19 cellular contexts compared by ENCODE assay signal in genomic region chr4:88738714-88739366, GRCh38.
A peak's percentile ranks its signal among the peaks of the same experiment; 100 is the strongest.
DNase-seq lines count a peak whose midpoint lies in the region; ATAC-seq lines count a peak whose summit lies in the region.
"Had no signal": no experiment of that assay in that cellular context is flagged by ENCODE, and none has a peak within 500 bp of the region (broad histone marks: within the 10 kb centered on the region; RNA-seq: fewer than 3 reads in every experiment).

No MANE protein-coding gene starts in this region.

- H3K27me3 ChIP-seq in stomach smooth muscle (ENCODE audit: control insufficient read depth in 1 of 2, insufficient read depth in 2 of 2, low read length in 2 of 2): no peaks in the 10 kb centered on the region
- H3K27me3 ChIP-seq: adrenal gland, neural progenitor cell, right atrium auricular region, transverse colon had no signal

- H3K4me3 ChIP-seq in stomach smooth muscle (ENCODE audit: low read length in 2 of 2): no peak overlapping the region
- H3K4me3 ChIP-seq: adrenal gland, neural progenitor cell, PC-9, right atrium auricular region, transverse colon had no signal

- peak; percentile 15 to 69 (median 16) for DNase-seq in NCI-H1417 (lab: John Stamatoyannopoulos, UW)
- DNase-seq in NCI-H1417 treated with DMSO at 0.1 percent for 48 hours (lab: John Stamatoyannopoulos, UW): no peak
- peak; percentile 63 for DNase-seq in NCI-H345 treated with DMSO at 0.1 percent for 48 hours (lab: John Stamatoyannopoulos, UW; ENCODE audit: unreplicated experiment)
- peak; percentile 75 for DNase-seq in iPS DF 19.7 (ENCODE audit: low read depth, low spot score)
- DNase-seq in dedifferentiated amniotic fluid mesenchymal stem cell (ENCODE audit: extremely low spot score): no peak
- DNase-seq in NOMO-1 treated with dmso at 0.1 percent for 144 hours (lab: John Stamatoyannopoulos, UW; ENCODE audit: unreplicated experiment): no peak
- DNase-seq: activated CD8-positive, alpha-beta memory T cell treated with anti-CD3 and anti-CD28 coated beads for 24 hours; adrenal gland; CD4-positive, CD25-positive, alpha-beta regulatory T cell; cerebellar nuclear complex; foreskin melanocyte; NCI-H446 treated with DMSO at 0.1 percent for 48 hours; PC-9; stimulated activated CD4-positive, alpha-beta T cell treated with anti-CD3 and anti-CD28 coated beads, Interleukin-2, amount 100 ng/mL, for 48 hours; transverse colon had no signal

- peaks cover 16% of the 10 kb centered on the region for H3K4me1 ChIP-seq in stomach smooth muscle (ENCODE audit: control insufficient read depth, insufficient read depth, low read length)

- H3K9me3 ChIP-seq in stomach smooth muscle (ENCODE audit: control insufficient read depth in 2 of 2, low read length in 2 of 2): no peaks in the 10 kb centered on the region
- H3K9me3 ChIP-seq: adrenal gland, right atrium auricular region, transverse colon had no signal

- H3K27ac ChIP-seq in stomach smooth muscle (ENCODE audit: low read length): peak overlapping the region; percentile 53
- H3K27ac ChIP-seq: PC-9, right atrium auricular region had no signal

- no peak for ATAC-seq in GM21717 (IDR thresholded peaks at IDR 0.05; ENCODE audit: unreplicated experiment)

- peaks cover 15 to 21% of the 10 kb centered on the region in 2 donors for H3K36me3 ChIP-seq in stomach smooth muscle (ENCODE audit: control insufficient read depth in 2 of 2, insufficient read depth in 2 of 2, low read length in 2 of 2)
- H3K36me3 ChIP-seq: neural progenitor cell had no signal

- H3K9ac ChIP-seq in stomach smooth muscle (ENCODE audit: low read length in 2 of 2): no peak overlapping the region
- H3K9ac ChIP-seq: neural progenitor cell had no signal

Comparison
In these comparisons a context has a peak if more than half of its experiments do, and no peak if none do; other contexts are left out.
1. DNase-seq: peak in NCI-H1417 (3 of 3), NCI-H345 treated with DMSO at 0.1 percent for 48 hours (single experiment) and iPS DF 19.7 (single experiment); none in NCI-H1417 treated with DMSO at 0.1 percent for 48 hours (single experiment), dedifferentiated amniotic fluid mesenchymal stem cell (single experiment) and NOMO-1 treated with dmso at 0.1 percent for 144 hours (single experiment).